8 cellular contexts compared by ENCODE assay signal in the genomic region with DNA sequence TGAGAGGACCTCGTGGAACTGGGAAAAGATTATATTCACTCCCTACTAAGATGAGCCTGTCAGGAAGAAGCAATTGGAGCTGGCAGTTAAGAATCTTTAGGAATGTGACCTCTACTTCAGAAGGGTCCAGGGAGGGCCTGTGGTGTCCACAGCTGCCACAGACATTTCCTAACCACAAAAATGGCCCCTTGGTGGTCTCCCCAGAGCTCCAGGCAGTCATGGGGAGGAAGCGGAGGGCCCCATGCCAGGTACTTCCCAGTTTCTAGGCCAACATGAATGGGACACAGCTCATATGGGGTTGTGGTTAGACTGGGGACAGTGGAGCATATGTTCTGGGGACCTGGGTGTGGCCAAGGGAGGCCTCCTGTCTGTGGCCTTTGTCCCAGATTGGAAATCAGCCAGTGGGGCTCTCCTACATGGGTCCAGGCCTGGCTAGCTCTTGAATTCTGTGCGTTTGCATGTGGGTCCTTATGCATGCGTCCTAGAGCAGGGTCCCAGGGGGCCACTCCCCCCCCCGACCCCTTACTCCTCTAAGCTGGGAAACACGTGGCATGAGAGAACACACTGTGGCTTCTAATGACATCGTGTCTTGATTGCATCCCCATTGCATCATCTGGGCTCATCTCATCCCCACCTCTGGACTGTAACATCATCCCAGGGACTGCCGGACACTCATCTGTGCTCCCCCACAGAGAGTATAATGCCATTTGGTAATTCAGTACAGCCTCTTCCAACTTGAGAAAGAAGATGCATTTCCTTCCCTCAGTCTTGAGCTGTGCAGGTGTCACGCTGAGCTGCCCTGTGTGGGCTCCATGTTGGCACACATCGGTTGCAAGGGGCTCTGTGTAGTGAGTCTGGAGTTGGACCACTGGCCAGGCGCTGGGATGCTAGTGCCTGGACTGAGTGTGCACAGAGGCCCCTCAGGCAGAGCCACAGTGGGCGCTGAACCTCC. TPM values are rescaled to one million over a fixed set of nuclear protein-coding genes. Genes with fewer than 3 reads are reported as not detected.
DNase-seq lines count a peak whose midpoint lies in the region; ATAC-seq and TF ChIP-seq lines count a peak whose summit lies in the region.

No MANE protein-coding gene starts in this region.

- H3K36me3 Mint-ChIP-seq in activated CD4-positive, alpha-beta T cell treated with anti-CD3 and anti-CD28 coated beads, Interleukin-2, amount 10 ng/mL, durations not matched to agents 24 days and 14 days (ENCODE audit: low read depth) = peaks cover 27% of the 10 kb centered on the region
- H3K36me3 Mint-ChIP-seq in stimulated activated memory B cell treated with anti-CD40 and anti-IgM and Interleukin-4, amounts not matched to agents 10 μg/mL and 1 μg/mL and 100 μg/mL, for 72 hours = peaks cover 19% of the 10 kb centered on the region

- H3K27ac Mint-ChIP-seq in activated CD4-positive, alpha-beta T cell treated with anti-CD3 and anti-CD28 coated beads, Interleukin-2, amount 10 ng/mL, durations not matched to agents 24 days and 14 days = peak overlapping the region; percentile 99
- peak overlapping the region; percentile 90 for H3K27ac Mint-ChIP-seq in stimulated activated memory B cell treated with anti-CD40 and anti-IgM and Interleukin-4, amounts not matched to agents 10 μg/mL and 1 μg/mL and 100 μg/mL, for 72 hours

- H3K4me1 Mint-ChIP-seq in activated CD4-positive, alpha-beta T cell treated with anti-CD3 and anti-CD28 coated beads, Interleukin-2, amount 10 ng/mL, durations not matched to agents 24 days and 14 days = peaks cover 87% of the 10 kb centered on the region
- peaks cover 87% of the 10 kb centered on the region for H3K4me1 Mint-ChIP-seq in stimulated activated memory B cell treated with anti-CD40 and anti-IgM and Interleukin-4, amounts not matched to agents 10 μg/mL and 1 μg/mL and 100 μg/mL, for 72 hours

- H3K27me3 ChIP-seq in Panc1 (ENCODE audit: control insufficient read depth, insufficient read depth, low read length) = no peaks in the 10 kb centered on the region

- no peak for DNase-seq in activated CD4-positive, alpha-beta T cell treated with anti-CD3 and anti-CD28 coated beads, Interleukin-2, amount 10 ng/mL, durations not matched to agents 24 days and 14 days
- DNase-seq in activated CD4-positive, alpha-beta T cell treated with anti-CD3 and anti-CD28 coated beads, Interleukin-2, amount 50 U/mL, for 4 hours = no peak
- no peak for DNase-seq in Panc1 (ENCODE audit: low read depth, low spot score)
- no peak for DNase-seq in NCI-H2196 (lab: John Stamatoyannopoulos, UW; ENCODE audit: unreplicated experiment)
- no peak for DNase-seq in iPS-NIHi7 (ENCODE audit: extremely low spot score)
- no peak for DNase-seq in NCI-H510A (lab: John Stamatoyannopoulos, UW)

- peak overlapping the region; percentile 34; the same call in 1 of the 2 replicates for H3K27ac ChIP-seq in Panc1 (ENCODE audit: low read length)

- H3K9me3 Mint-ChIP-seq in activated CD4-positive, alpha-beta T cell treated with anti-CD3 and anti-CD28 coated beads, Interleukin-2, amount 10 ng/mL, durations not matched to agents 24 days and 14 days = no peaks in the 10 kb centered on the region
- no peaks in the 10 kb centered on the region for H3K9me3 Mint-ChIP-seq in stimulated activated memory B cell treated with anti-CD40 and anti-IgM and Interleukin-4, amounts not matched to agents 10 μg/mL and 1 μg/mL and 100 μg/mL, for 72 hours

- no peaks in the 10 kb centered on the region for H3K9me3 ChIP-seq in Panc1 (ENCODE audit: control insufficient read depth, insufficient read depth, low read depth, low read length)

- ATAC-seq in Panc1 (no peak), esophagus mucosa (peak; percentile 5)
- ATAC-seq in stimulated activated memory B cell treated with anti-CD40 and anti-IgM and Interleukin-4, amounts not matched to agents 10 μg/mL and 1 μg/mL and 100 μg/mL, for 72 hours = no peak

- no peak overlapping the region for H3K4me3 ChIP-seq in Panc1 (ENCODE audit: low read depth in 2 of 2, low read length in 2 of 2)

- no TSS peak for BruUV-seq in Panc1 (replicated peaks; lab: Mats Ljungman, UMichigan)

- in situ Hi-C loops in Panc1 (cut with HindIII; ENCODE audit: low pct_unique_long_range_greater_than_20kb, low sequenced_read_pairs) = no loop called here

- CTCF ChIA-PET in Panc1 (lab: Charles Lee) = no interaction called here

- intact Hi-C loops in activated CD4-positive, alpha-beta T cell treated with anti-CD3 and anti-CD28 coated beads, Interleukin-2, amount 10 ng/mL, durations not matched to agents 24 days and 14 days (cut with micrococcal nuclease) = loop anchor here (5.0 kb wide), 1 partner anchor 33 kb away; the partner anchor contains the start of gene IRF1
- intact Hi-C loops in Panc1 (cut with micrococcal nuclease; ENCODE audit: unreplicated experiment) = no loop called here

- H3K27me3 Mint-ChIP-seq in activated CD4-positive, alpha-beta T cell treated with anti-CD3 and anti-CD28 coated beads, Interleukin-2, amount 10 ng/mL, durations not matched to agents 24 days and 14 days = no peaks in the 10 kb centered on the region
- H3K27me3 Mint-ChIP-seq in stimulated activated memory B cell treated with anti-CD40 and anti-IgM and Interleukin-4, amounts not matched to agents 10 μg/mL and 1 μg/mL and 100 μg/mL, for 72 hours = no peaks in the 10 kb centered on the region

- POLR2A ChIA-PET in Panc1 (lab: Charles Lee) = no interaction called here

- H3K4me3 Mint-ChIP-seq in activated CD4-positive, alpha-beta T cell treated with anti-CD3 and anti-CD28 coated beads, Interleukin-2, amount 10 ng/mL, durations not matched to agents 24 days and 14 days = peak overlapping the region; percentile 74
- H3K4me3 Mint-ChIP-seq in stimulated activated memory B cell treated with anti-CD40 and anti-IgM and Interleukin-4, amounts not matched to agents 10 μg/mL and 1 μg/mL and 100 μg/mL, for 72 hours = no peak overlapping the region

- no peaks in the 10 kb centered on the region for H3K36me3 ChIP-seq in Panc1 (ENCODE audit: control insufficient read depth, insufficient read depth, low read length)

- no peak for TF ChIP-seq CTCF in Panc1 (IDR thresholded peaks at IDR 0.05)

- peaks cover 8% of the 10 kb centered on the region for H3K4me1 ChIP-seq in Panc1 (ENCODE audit: control insufficient read depth, insufficient read depth, low read length)

RNA-seq across cellular contexts. Expression of gene IRF1, which starts 31.3 kb away (rescaled TPM):
- total RNA-seq in activated CD4-positive, alpha-beta T cell treated with anti-CD3 and anti-CD28 coated beads, Interleukin-2, amount 10 ng/mL, durations not matched to agents 24 days and 14 days = 167 and 181 TPM in 2 replicates
- total RNA-seq in Panc1 (2021; ENCODE audit: unreplicated experiment) (48.9 TPM), esophagus mucosa (9.1 TPM)
- polyA plus RNA-seq in Panc1 (2012; ENCODE audit: insufficient read length) = 46.4 TPM
